Comparison of ENCODE assay signal across 1 cellular context in the genomic region with DNA sequence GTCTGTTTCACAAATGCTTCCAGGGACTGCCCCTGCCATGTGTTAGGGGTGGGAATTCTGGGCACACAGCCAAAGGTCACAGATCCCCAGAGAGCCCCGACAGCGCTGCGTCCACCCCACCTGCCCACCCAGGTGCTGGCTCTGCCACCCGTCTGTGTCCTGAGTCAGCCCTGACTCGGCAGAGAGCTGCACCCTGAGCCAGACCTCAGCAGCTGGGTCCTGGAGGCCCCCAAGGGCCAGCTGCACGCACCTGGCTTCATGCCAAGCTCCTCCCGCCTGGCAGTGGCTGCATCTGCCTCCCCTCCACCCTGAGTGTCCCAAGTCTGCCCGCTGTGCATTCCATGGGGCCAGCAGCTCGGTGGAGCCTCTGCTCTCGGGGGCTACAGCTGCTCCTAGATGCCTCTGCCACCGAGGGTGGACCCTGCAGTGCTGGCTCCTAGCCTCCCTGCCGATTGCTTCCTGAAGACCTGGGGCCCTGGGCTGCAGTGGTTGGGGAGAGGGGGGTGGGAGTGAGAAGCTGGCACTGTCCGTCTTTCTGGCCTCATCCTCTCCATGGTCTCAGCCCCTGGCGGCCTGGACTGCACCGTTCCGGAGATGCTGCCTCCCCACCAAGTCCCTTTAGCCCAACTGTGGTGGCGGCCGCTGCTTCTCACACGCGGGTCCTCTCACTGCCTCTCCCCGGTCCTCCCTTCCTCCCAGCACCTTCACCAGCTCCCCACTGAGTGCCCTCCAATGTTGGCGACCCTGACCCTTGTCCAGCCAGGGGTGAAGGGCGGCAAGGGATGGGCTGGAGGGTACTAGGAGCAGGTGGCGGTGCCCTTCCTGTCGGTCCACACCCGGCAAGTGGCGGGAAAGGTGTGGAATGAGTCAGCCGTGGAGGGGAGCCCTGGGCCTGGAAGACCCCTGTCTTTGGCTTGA.
TF ChIP-seq lines count a peak whose summit lies in the region.

No MANE protein-coding gene starts in this region.

TF ChIP-seq in HepG2, 621 proteins besides CTCF, POLR2A, EP300 and RAD21 (continued from another document and continues in another):
- TF ChIP-seq ZMYM3 (CRISPR knock-in tag; IDR thresholded peaks at IDR 0.05) (peak; percentile 82), ZNF724P (CRISPR knock-in tag; IDR thresholded peaks at IDR 0.05; ENCODE audit: borderline replicate concordance) (no peak), ZBTB38 (CRISPR knock-in tag; IDR thresholded peaks at IDR 0.05) (peak; percentile 93), STAG1 (CRISPR knock-in tag; IDR thresholded peaks at IDR 0.05) (peak; percentile 27; the same call in 1 of the 2 replicates), MED13 (CRISPR knock-in tag; IDR thresholded peaks at IDR 0.05) (no peak), SAFB2 (CRISPR knock-in tag; IDR thresholded peaks at IDR 0.05; ENCODE audit: borderline replicate concordance, low read depth) (no peak), ZNF768 (CRISPR knock-in tag; IDR thresholded peaks at IDR 0.05) (peak; percentile 32; the same call in 1 of the 2 replicates), RNF2 (conservative IDR thresholded peaks at IDR 0.05; ENCODE audit: low read depth) (no peak), ZBTB42 (CRISPR knock-in tag; IDR thresholded peaks at IDR 0.05) (peak; percentile 74; the same call in 1 of the 2 replicates), YY1 (IDR thresholded peaks at IDR 0.05; ENCODE audit: insufficient read depth, insufficient replicate concordance, low read depth, low read length) (no peak), ZNF510 (CRISPR knock-in tag; IDR thresholded peaks at IDR 0.05; ENCODE audit: low read depth) (peak; percentile 65; the same call in 1 of the 2 replicates), KDM5B (CRISPR knock-in tag; IDR thresholded peaks at IDR 0.05; ENCODE audit: borderline replicate concordance) (peak; percentile 32; the same call in 1 of the 2 replicates), ZNF556 (CRISPR knock-in tag; IDR thresholded peaks at IDR 0.05; ENCODE audit: borderline replicate concordance) (peak; percentile 16; the same call in 1 of the 2 replicates), ZNF775 (CRISPR knock-in tag; IDR thresholded peaks at IDR 0.05; ENCODE audit: borderline replicate concordance) (no peak), MXI1 (IDR thresholded peaks at IDR 0.05; ENCODE audit: borderline replicate concordance, low read depth, low read length) (peak; percentile 72; the same call in 2 of the 3 replicates), REXO4 (CRISPR knock-in tag; IDR thresholded peaks at IDR 0.05; ENCODE audit: borderline replicate concordance) (no peak), ZNF501 (CRISPR knock-in tag; IDR thresholded peaks at IDR 0.05) (peak; percentile 58; the same call in 1 of the 2 replicates), JDP2 (CRISPR knock-in tag; IDR thresholded peaks at IDR 0.05; ENCODE audit: borderline replicate concordance) (no peak; the same call in 1 of the 2 replicates), ZNF672 (CRISPR knock-in tag; IDR thresholded peaks at IDR 0.05) (no peak), ZFP82 (CRISPR knock-in tag; IDR thresholded peaks at IDR 0.05; ENCODE audit: borderline replicate concordance) (no peak), CC2D1A (CRISPR knock-in tag; IDR thresholded peaks at IDR 0.05) (no peak), ZNF34 (CRISPR knock-in tag; IDR thresholded peaks at IDR 0.05; ENCODE audit: borderline replicate concordance) (no peak), ZNF773 (CRISPR knock-in tag; IDR thresholded peaks at IDR 0.05; ENCODE audit: borderline replicate concordance) (no peak), ZFP36L2 (CRISPR knock-in tag; IDR thresholded peaks at IDR 0.05) (no peak), RCOR2 (CRISPR knock-in tag; IDR thresholded peaks at IDR 0.05) (peak; percentile 27; the same call in 1 of the 2 replicates), ZNF577 (CRISPR knock-in tag; IDR thresholded peaks at IDR 0.05; ENCODE audit: borderline replicate concordance, low read depth) (no peak), NR2F2 (IDR thresholded peaks at IDR 0.05; ENCODE audit: borderline replicate concordance, low read depth) (0 out of 2 replicates have a peak, but pooled peaks have one; percentile 28)
- TF ChIP-seq, protein P1, sequence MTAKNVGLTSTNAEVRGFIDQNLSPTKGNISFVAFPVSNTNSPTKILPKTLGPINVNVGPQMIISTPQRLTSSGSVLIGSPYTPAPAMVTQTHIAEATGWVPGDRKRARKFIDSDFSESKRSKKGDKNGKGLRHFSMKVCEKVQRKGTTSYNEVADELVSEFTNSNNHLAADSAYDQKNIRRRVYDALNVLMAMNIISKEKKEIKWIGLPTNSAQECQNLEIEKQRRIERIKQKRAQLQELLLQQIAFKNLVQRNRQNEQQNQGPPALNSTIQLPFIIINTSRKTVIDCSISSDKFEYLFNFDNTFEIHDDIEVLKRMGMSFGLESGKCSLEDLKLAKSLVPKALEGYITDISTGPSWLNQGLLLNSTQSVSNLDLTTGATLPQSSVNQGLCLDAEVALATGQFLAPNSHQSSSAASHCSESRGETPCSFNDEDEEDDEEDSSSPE (CRISPR knock-in tag; IDR thresholded peaks at IDR 0.05) = peak; percentile 32; the same call in 1 of the 2 replicates
- TF ChIP-seq, protein P2, sequence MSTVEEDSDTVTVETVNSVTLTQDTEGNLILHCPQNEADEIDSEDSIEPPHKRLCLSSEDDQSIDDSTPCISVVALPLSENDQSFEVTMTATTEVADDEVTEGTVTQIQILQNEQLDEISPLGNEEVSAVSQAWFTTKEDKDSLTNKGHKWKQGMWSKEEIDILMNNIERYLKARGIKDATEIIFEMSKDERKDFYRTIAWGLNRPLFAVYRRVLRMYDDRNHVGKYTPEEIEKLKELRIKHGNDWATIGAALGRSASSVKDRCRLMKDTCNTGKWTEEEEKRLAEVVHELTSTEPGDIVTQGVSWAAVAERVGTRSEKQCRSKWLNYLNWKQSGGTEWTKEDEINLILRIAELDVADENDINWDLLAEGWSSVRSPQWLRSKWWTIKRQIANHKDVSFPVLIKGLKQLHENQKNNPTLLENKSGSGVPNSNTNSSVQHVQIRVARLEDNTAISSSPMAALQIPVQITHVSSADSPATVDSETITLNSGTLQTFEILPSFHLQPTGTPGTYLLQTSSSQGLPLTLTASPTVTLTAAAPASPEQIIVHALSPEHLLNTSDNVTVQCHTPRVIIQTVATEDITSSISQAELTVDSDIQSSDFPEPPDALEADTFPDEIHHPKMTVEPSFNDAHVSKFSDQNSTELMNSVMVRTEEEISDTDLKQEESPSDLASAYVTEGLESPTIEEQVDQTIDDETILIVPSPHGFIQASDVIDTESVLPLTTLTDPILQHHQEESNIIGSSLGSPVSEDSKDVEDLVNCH (CRISPR knock-in tag; IDR thresholded peaks at IDR 0.05) = 0 out of 2 replicates have a peak, but pooled peaks have one; percentile 40
- TF ChIP-seq, protein P3, sequence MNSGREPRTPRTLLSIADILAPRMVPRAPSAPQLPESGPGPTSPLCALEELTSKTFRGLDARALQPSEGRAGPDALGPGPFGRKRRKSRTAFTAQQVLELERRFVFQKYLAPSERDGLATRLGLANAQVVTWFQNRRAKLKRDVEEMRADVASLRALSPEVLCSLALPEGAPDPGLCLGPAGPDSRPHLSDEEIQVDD (CRISPR knock-in tag; IDR thresholded peaks at IDR 0.05; ENCODE audit: borderline replicate concordance) = no peak
- TF ChIP-seq, protein P4, sequence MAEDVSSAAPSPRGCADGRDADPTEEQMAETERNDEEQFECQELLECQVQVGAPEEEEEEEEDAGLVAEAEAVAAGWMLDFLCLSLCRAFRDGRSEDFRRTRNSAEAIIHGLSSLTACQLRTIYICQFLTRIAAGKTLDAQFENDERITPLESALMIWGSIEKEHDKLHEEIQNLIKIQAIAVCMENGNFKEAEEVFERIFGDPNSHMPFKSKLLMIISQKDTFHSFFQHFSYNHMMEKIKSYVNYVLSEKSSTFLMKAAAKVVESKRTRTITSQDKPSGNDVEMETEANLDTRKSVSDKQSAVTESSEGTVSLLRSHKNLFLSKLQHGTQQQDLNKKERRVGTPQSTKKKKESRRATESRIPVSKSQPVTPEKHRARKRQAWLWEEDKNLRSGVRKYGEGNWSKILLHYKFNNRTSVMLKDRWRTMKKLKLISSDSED (CRISPR knock-in tag; IDR thresholded peaks at IDR 0.05) = no peak
- TF ChIP-seq, protein P5, sequence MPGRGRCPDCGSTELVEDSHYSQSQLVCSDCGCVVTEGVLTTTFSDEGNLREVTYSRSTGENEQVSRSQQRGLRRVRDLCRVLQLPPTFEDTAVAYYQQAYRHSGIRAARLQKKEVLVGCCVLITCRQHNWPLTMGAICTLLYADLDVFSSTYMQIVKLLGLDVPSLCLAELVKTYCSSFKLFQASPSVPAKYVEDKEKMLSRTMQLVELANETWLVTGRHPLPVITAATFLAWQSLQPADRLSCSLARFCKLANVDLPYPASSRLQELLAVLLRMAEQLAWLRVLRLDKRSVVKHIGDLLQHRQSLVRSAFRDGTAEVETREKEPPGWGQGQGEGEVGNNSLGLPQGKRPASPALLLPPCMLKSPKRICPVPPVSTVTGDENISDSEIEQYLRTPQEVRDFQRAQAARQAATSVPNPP (CRISPR knock-in tag; IDR thresholded peaks at IDR 0.05) = no peak
- TF ChIP-seq, protein P6, sequence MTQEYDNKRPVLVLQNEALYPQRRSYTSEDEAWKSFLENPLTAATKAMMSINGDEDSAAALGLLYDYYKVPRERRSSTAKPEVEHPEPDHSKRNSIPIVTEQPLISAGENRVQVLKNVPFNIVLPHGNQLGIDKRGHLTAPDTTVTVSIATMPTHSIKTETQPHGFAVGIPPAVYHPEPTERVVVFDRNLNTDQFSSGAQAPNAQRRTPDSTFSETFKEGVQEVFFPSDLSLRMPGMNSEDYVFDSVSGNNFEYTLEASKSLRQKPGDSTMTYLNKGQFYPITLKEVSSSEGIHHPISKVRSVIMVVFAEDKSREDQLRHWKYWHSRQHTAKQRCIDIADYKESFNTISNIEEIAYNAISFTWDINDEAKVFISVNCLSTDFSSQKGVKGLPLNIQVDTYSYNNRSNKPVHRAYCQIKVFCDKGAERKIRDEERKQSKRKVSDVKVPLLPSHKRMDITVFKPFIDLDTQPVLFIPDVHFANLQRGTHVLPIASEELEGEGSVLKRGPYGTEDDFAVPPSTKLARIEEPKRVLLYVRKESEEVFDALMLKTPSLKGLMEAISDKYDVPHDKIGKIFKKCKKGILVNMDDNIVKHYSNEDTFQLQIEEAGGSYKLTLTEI (CRISPR knock-in tag; conservative IDR thresholded peaks at IDR 0.05) = no peak
- TF ChIP-seq, protein P7, sequence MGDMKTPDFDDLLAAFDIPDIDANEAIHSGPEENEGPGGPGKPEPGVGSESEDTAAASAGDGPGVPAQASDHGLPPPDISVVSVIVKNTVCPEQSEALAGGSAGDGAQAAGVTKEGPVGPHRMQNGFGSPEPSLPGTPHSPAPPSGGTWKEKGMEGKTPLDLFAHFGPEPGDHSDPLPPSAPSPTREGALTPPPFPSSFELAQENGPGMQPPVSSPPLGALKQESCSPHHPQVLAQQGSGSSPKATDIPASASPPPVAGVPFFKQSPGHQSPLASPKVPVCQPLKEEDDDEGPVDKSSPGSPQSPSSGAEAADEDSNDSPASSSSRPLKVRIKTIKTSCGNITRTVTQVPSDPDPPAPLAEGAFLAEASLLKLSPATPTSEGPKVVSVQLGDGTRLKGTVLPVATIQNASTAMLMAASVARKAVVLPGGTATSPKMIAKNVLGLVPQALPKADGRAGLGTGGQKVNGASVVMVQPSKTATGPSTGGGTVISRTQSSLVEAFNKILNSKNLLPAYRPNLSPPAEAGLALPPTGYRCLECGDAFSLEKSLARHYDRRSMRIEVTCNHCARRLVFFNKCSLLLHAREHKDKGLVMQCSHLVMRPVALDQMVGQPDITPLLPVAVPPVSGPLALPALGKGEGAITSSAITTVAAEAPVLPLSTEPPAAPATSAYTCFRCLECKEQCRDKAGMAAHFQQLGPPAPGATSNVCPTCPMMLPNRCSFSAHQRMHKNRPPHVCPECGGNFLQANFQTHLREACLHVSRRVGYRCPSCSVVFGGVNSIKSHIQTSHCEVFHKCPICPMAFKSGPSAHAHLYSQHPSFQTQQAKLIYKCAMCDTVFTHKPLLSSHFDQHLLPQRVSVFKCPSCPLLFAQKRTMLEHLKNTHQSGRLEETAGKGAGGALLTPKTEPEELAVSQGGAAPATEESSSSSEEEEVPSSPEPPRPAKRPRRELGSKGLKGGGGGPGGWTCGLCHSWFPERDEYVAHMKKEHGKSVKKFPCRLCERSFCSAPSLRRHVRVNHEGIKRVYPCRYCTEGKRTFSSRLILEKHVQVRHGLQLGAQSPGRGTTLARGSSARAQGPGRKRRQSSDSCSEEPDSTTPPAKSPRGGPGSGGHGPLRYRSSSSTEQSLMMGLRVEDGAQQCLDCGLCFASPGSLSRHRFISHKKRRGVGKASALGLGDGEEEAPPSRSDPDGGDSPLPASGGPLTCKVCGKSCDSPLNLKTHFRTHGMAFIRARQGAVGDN (CRISPR knock-in tag; IDR thresholded peaks at IDR 0.05) = peak; percentile 97
- TF ChIP-seq, protein P8, sequence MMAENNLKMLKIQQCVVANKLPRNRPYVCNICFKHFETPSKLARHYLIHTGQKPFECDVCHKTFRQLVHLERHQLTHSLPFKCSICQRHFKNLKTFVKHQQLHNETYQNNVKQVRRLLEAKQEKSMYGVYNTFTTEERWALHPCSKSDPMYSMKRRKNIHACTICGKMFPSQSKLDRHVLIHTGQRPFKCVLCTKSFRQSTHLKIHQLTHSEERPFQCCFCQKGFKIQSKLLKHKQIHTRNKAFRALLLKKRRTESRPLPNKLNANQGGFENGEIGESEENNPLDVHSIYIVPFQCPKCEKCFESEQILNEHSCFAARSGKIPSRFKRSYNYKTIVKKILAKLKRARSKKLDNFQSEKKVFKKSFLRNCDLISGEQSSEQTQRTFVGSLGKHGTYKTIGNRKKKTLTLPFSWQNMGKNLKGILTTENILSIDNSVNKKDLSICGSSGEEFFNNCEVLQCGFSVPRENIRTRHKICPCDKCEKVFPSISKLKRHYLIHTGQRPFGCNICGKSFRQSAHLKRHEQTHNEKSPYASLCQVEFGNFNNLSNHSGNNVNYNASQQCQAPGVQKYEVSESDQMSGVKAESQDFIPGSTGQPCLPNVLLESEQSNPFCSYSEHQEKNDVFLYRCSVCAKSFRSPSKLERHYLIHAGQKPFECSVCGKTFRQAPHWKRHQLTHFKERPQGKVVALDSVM (CRISPR knock-in tag; IDR thresholded peaks at IDR 0.05) = peak; percentile 65; the same call in 1 of the 2 replicates
- TF ChIP-seq, protein P9, sequence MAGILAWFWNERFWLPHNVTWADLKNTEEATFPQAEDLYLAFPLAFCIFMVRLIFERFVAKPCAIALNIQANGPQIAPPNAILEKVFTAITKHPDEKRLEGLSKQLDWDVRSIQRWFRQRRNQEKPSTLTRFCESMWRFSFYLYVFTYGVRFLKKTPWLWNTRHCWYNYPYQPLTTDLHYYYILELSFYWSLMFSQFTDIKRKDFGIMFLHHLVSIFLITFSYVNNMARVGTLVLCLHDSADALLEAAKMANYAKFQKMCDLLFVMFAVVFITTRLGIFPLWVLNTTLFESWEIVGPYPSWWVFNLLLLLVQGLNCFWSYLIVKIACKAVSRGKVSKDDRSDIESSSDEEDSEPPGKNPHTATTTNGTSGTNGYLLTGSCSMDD (CRISPR knock-in tag; IDR thresholded peaks at IDR 0.05) = no peak
- TF ChIP-seq, protein P10, sequence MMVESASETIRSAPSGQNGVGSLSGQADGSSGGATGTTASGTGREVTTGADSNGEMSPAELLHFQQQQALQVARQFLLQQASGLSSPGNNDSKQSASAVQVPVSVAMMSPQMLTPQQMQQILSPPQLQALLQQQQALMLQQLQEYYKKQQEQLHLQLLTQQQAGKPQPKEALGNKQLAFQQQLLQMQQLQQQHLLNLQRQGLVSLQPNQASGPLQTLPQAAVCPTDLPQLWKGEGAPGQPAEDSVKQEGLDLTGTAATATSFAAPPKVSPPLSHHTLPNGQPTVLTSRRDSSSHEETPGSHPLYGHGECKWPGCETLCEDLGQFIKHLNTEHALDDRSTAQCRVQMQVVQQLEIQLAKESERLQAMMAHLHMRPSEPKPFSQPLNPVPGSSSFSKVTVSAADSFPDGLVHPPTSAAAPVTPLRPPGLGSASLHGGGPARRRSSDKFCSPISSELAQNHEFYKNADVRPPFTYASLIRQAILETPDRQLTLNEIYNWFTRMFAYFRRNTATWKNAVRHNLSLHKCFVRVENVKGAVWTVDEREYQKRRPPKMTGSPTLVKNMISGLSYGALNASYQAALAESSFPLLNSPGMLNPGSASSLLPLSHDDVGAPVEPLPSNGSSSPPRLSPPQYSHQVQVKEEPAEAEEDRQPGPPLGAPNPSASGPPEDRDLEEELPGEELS (CRISPR knock-in tag; IDR thresholded peaks at IDR 0.05) = 0 out of 2 replicates have a peak, but pooled peaks have one; percentile 24
